In genomic region chr6:32609731-32610640, GRCh38 we compare ENCODE assay signal across 8 cellular contexts. TPM values are rescaled to one million over a fixed set of nuclear protein-coding genes. Genes with fewer than 3 reads are reported as not detected.
DNase-seq lines count a peak whose midpoint lies in the region; ATAC-seq, FAIRE-seq and TF ChIP-seq lines count a peak whose summit lies in the region.

No MANE protein-coding gene starts in this region.

- H3K27ac Mint-ChIP-seq in activated B cell treated with CpG ODN at 0.5 μM for 24 hours, result no peak overlapping the region

- peak; percentile 35 for FAIRE-seq in A204.1 (lab: Jason Lieb, UNC)

- CTCF ChIA-PET in activated B cell treated with CpG ODN at 0.5 μM for 24 hours (lab: Charles Lee), result interaction anchor here (0.8 kb wide), 1 partner anchor 13 kb away, joined by 3 read pairs; no protein-coding TSS in a partner anchor

- peaks cover 56% of the 10 kb centered on the region for H3K4me1 Mint-ChIP-seq in activated B cell treated with CpG ODN at 0.5 μM for 24 hours

- intact Hi-C loops in activated B cell treated with CpG ODN at 0.5 μM for 24 hours (cut with micrococcal nuclease), result loop anchor here (1.0 kb wide), 1 partner anchor 13 kb away; no protein-coding TSS in a partner anchor

- H3K4me3 ChIP-seq in GM12865 (ENCODE audit: low read depth, low read length), result peak overlapping the region; percentile 46
- no peak overlapping the region for H3K4me3 ChIP-seq in lung

- H3K4me3 Mint-ChIP-seq in activated B cell treated with CpG ODN at 0.5 μM for 24 hours, result no peak overlapping the region

- no peaks in the 10 kb centered on the region for H3K4me1 ChIP-seq in lung (ENCODE audit: control insufficient read depth in 2 of 2, insufficient read depth in 2 of 2, low read length in 2 of 2)

- H3K9me3 ChIP-seq in lung (ENCODE audit: control insufficient read depth in 2 of 2, insufficient read depth in 1 of 2, low read length in 1 of 2), result no peaks in the 10 kb centered on the region

- WGBS in lung, 2 donors, result 14 to 23% methylated on average over 8 of the region's 8 CpGs

- DNase-seq in GM12865 (ENCODE audit: low read depth) (peak; percentile 96), MV-4-11 (lab: John Stamatoyannopoulos, UW) (peak; percentile 86), activated B cell treated with CpG ODN at 0.5 μM for 24 hours (no peak), lung (ENCODE audit: low spot score) (no peak)
- DNase-seq in effector CD8-positive, alpha-beta T cell (lab: John Stamatoyannopoulos, UW), result peak; percentile 27
- DNase-seq in stimulated activated naive CD4-positive, alpha-beta T cell (lab: John Stamatoyannopoulos, UW), result peak in 5 of 6 experiments; percentile 44 to 58 (median 45)

- peak; percentile 88 for ATAC-seq in HG02623 (IDR thresholded peaks at IDR 0.05; ENCODE audit: unreplicated experiment)
- ATAC-seq in activated B cell treated with CpG ODN at 0.5 μM for 24 hours (ENCODE audit: low read depth), result peak; percentile 84
- ATAC-seq in lung (ENCODE audit: insufficient read depth, low FRiP score), result peak; percentile 96

- peak overlapping the region in 1 of 2 donors; percentile 71 for H3K27ac ChIP-seq in lung (ENCODE audit: low read depth in 1 of 2, low read length in 1 of 2)

- H3K36me3 ChIP-seq in lung (ENCODE audit: control insufficient read depth in 2 of 2, insufficient read depth in 2 of 2, low read length in 2 of 2), result no peaks in the 10 kb centered on the region

- POLR2A ChIA-PET in activated B cell treated with CpG ODN at 0.5 μM for 24 hours (lab: Charles Lee), result interaction anchor here (0.6 to 12.1 kb wide), 28 partner anchors 10 to 362 kb away, joined by 3 to 312 read pairs (median 4); partner anchors contain the start of genes HLA-DQA1, HLA-DQB1, HLA-DRA and HLA-DRB5

- H3K27me3 ChIP-seq in lung (ENCODE audit: control insufficient read depth, insufficient read depth), result no peaks in the 10 kb centered on the region

- TF ChIP-seq CTCF in GM12865 (IDR thresholded peaks at IDR 0.05; ENCODE audit: insufficient read depth, low read depth, low read length, missing control alignments), result no peak
- no peak for TF ChIP-seq CTCF in activated B cell treated with CpG ODN at 0.5 μM for 24 hours (IDR thresholded peaks at IDR 0.05)
- TF ChIP-seq CTCF in lung (IDR thresholded peaks at IDR 0.05; ENCODE audit: control extremely low read depth, extremely low read depth), result no peak

- no peaks in the 10 kb centered on the region for H3K27me3 Mint-ChIP-seq in activated B cell treated with CpG ODN at 0.5 μM for 24 hours

- H3K36me3 Mint-ChIP-seq in activated B cell treated with CpG ODN at 0.5 μM for 24 hours (ENCODE audit: low read depth), result peaks cover 11% of the 10 kb centered on the region

- H3K9me3 Mint-ChIP-seq in activated B cell treated with CpG ODN at 0.5 μM for 24 hours, result peaks cover 1% of the 10 kb centered on the region

RNA-seq across cellular contexts. Expression of gene HLA-DRB1, which starts 20.3 kb away (rescaled TPM):
- total RNA-seq in activated B cell treated with CpG ODN at 0.5 μM for 24 hours, result 621 and 630 TPM in 2 replicates
- total RNA-seq in lung, result 100 to 1,000 TPM in 1 of 2 donors, 10 to 100 TPM in 1; 87.1 to 471 TPM
- 100 to 1,000 TPM; 360 to 479 TPM for polyA plus RNA-seq in lung

RNA-seq across cellular contexts. Expression of gene HLA-DQA1, which starts 27.2 kb away (rescaled TPM):
- total RNA-seq in activated B cell treated with CpG ODN at 0.5 μM for 24 hours (628 and 664 TPM in 2 replicates), lung (100 to 1,000 TPM in 1 of 2 donors, 1 to 10 TPM in 1; 6.0 to 135 TPM)
- 100 to 1,000 TPM; 113 to 199 TPM for polyA plus RNA-seq in lung

RNA-seq across cellular contexts. Expression of gene HLA-DQB1, which starts 56.5 kb away (rescaled TPM):
- total RNA-seq in activated B cell treated with CpG ODN at 0.5 μM for 24 hours (262 and 310 TPM in 2 replicates), lung (10 to 100 TPM in 1 of 2 donors, 1 to 10 TPM in 1; 4.1 to 36.1 TPM)
- polyA plus RNA-seq in lung, result 1,000 to 10,000 TPM in 1 of 2 donors, 100 to 1,000 TPM in 1; 169 to 1,148 TPM

Comparison
In these comparisons a context has a peak if more than half of its experiments do, and no peak if none do; other contexts are left out.
1. DNase-seq: peak in GM12865 (single experiment), MV-4-11 (single experiment), effector CD8-positive, alpha-beta T cell (single experiment) and stimulated activated naive CD4-positive, alpha-beta T cell (5 of 6); none in activated B cell treated with CpG ODN at 0.5 μM for 24 hours (single experiment) and lung (single experiment).
2. Peak in every context shown above with its lines, with median percentiles within 50 percentile points of each other: ATAC-seq.